7 cellular contexts compared by ENCODE assay signal in the genomic region with DNA sequence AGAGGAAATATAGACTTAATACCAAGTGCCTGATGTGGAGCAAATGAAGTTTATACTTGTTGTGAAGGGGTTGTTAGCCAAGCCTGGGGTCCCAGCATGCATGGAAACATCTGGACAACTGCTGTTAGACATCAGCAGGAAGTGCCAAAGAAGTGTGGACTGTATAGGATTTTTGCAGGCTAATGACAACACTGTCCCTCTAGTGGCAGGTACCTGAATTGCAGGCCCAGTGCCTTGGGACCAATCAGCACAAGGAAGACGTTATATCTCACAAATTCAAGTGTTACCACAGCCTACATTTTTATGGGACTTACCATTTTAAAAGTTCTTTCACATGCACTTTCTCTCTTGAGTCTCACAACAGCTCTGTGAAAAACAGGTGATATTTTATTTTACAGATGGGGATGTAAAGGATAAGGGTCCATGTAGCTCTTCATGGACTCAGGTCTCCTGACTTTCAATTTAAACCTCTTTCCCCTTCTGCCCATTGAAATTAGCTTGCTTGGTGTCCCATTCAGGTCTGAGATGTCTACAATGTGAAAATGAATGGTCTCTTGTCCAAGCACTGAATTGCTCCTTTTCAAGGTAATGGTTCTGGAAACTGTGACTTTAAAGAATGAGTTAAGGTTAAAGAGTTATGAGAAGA.
DNase-seq lines count a peak whose midpoint lies in the region; ATAC-seq and TF ChIP-seq lines count a peak whose summit lies in the region.

No MANE protein-coding gene starts in this region.

- no peaks in the 10 kb centered on the region for H4K20me1 ChIP-seq in Karpas-422 (ENCODE audit: insufficient read depth, low read depth, low read length)

- H3K9ac ChIP-seq in Karpas-422 (ENCODE audit: low read length), result no peak overlapping the region

- no peaks in the 10 kb centered on the region for H3K36me3 ChIP-seq in Karpas-422 (ENCODE audit: insufficient read depth, low read length)
- H3K36me3 ChIP-seq in WERI-Rb-1, result no peaks in the 10 kb centered on the region
- H3K36me3 ChIP-seq in lower lobe of right lung, result no peaks in the 10 kb centered on the region

- intact Hi-C loops in lower lobe of right lung (cut with DNase I), result no loop called here

- peak; percentile 44 to 63 for ATAC-seq in lower lobe of right lung
- no peak for ATAC-seq in GM21381 (IDR thresholded peaks at IDR 0.05; ENCODE audit: unreplicated experiment)

- DNase-seq in GM13976 (ENCODE audit: low spot score) (peak; percentile 64), Karpas-422 (peak; percentile 85), WERI-Rb-1 (peak; percentile 63), cardiac fibroblast (ENCODE audit: low read depth in 2 of 2) (peak; percentile 45 to 79), lower lobe of right lung (peak; percentile 47)
- DNase-seq in stimulated activated CD8-positive, alpha-beta memory T cell treated with anti-CD3 and anti-CD28 coated beads, Interleukin-7, amount 100 ng/mL, for 4 hours (ENCODE audit: low read depth in 2 of 2), result peak; percentile 21 to 26

- H3K4me2 ChIP-seq in Karpas-422 (ENCODE audit: low read depth, low read length, poor library complexity, severe bottlenecking), result no peak overlapping the region

- H3K79me2 ChIP-seq in Karpas-422 (ENCODE audit: low read length), result no peaks in the 10 kb centered on the region

- H3K9me2 ChIP-seq in Karpas-422 (replicated peaks; ENCODE audit: insufficient read depth, low read length), result no peaks in the 10 kb centered on the region

- no peak overlapping the region for H2AFZ ChIP-seq in Karpas-422 (ENCODE audit: low read length)

- H3K27me3 ChIP-seq in Karpas-422 (ENCODE audit: low read length) (no peaks in the 10 kb centered on the region; the same call in 1 of the 2 replicates), WERI-Rb-1 (ENCODE audit: insufficient read depth, low read depth, severe bottlenecking) (no peaks in the 10 kb centered on the region), lower lobe of right lung (ENCODE audit: low read depth) (no peaks in the 10 kb centered on the region)

- in situ Hi-C loops in GM13976 (cut with MboI; ENCODE audit: low sequenced_read_pairs, unreplicated experiment), result no loop called here

- H3K9me3 ChIP-seq in Karpas-422 (ENCODE audit: low read length) (no peaks in the 10 kb centered on the region), WERI-Rb-1 (ENCODE audit: severe bottlenecking) (peaks cover 6% of the 10 kb centered on the region), lower lobe of right lung (no peaks in the 10 kb centered on the region)

- H3K27ac ChIP-seq in Karpas-422 (ENCODE audit: low read length) (no peak overlapping the region), WERI-Rb-1 (no peak overlapping the region), lower lobe of right lung (no peak overlapping the region)

- H3K4me3 ChIP-seq in Karpas-422 (ENCODE audit: low read length) (no peak overlapping the region), WERI-Rb-1 (ENCODE audit: low read depth, low read length) (no peak overlapping the region), cardiac fibroblast (replicated peaks in 1 of 2; ENCODE audit: low read depth in 2 of 2, low read length in 2 of 2) (no peak overlapping the region), lower lobe of right lung (no peak overlapping the region)

- no peaks in the 10 kb centered on the region for H3K4me1 ChIP-seq in Karpas-422 (ENCODE audit: low read length)
- no peaks in the 10 kb centered on the region for H3K4me1 ChIP-seq in lower lobe of right lung

- TF ChIP-seq CTCF in GM13976 (IDR thresholded peaks at IDR 0.05; ENCODE audit: borderline replicate concordance, control extremely low read depth, extremely low read depth, insufficient read depth, missing control alignments) (peak; percentile 90), WERI-Rb-1 (IDR thresholded peaks at IDR 0.05; ENCODE audit: low read depth, low read length) (peak; percentile 90), cardiac fibroblast (IDR thresholded peaks at IDR 0.05; ENCODE audit: low read depth, low read length) (peak; percentile 97), lower lobe of right lung (IDR thresholded peaks at IDR 0.05) (peak; percentile 90)

Comparison
In these comparisons a context has a peak if more than half of its experiments do, and no peak if none do; other contexts are left out.
1. DNase-seq: peak in every context shown above with its lines; median percentile 85 in Karpas-422; 64 in GM13976; 63 in WERI-Rb-1; 62 in cardiac fibroblast; 47 in lower lobe of right lung; 24 in stimulated activated CD8-positive, alpha-beta memory T cell treated with anti-CD3 and anti-CD28 coated beads, Interleukin-7, amount 100 ng/mL, for 4 hours.